In the genomic region with DNA sequence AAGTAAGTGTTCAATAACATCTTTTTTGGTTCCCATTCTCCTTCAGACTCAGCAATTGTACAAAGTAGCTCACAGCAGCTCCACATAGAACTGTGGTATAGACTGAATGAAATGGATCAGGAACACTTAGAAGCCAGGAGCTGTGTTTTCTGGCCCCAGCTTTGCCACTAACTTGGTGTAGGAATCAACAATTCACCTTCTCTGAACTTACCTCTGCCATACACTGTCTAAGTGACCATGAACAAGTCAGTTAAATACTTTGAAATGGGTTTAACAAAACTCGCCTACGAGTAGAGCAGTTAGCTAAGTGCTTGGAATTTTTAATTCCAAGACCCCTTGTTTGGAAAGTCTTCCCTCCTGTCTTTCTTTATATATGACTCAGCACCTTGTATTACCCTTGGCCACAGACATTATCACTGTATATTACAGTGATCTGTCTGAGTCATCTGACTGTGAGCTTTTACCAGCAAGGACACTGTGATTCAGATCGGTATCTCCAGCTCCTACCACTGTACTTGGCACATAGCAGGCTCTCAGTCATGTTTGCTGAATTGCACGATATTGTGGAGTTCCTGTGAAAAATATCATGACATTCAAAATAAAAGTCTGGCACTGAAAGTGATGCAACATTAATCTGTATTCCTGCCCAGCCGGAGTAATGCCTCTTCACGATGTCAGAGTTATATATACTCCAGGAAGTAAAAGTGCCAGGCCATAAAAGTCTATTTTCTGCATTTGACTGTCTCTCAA, we compare ENCODE assay signal across 1 cellular context.
TF ChIP-seq lines count a peak whose summit lies in the region.

No MANE protein-coding gene starts in this region.

TF ChIP-seq in HEK293, 187 proteins besides CTCF, POLR2A, EP300 and RAD21 (continued from another document):
- peak; percentile 18; the same call in 1 of the 2 replicates for TF ChIP-seq ZNF518A (tag by site-specific recombination; conservative IDR thresholded peaks at IDR 0.05; ENCODE audit: low read depth)
- no peak for TF ChIP-seq ZSCAN5A (tag by site-specific recombination; IDR thresholded peaks at IDR 0.05)
- TF ChIP-seq ZNF837 (tag by site-specific recombination; IDR thresholded peaks at IDR 0.05): no peak
- no peak for TF ChIP-seq ZNF785 (tag by site-specific recombination; IDR thresholded peaks at IDR 0.05)
- TF ChIP-seq ZNF146 (tag by site-specific recombination; IDR thresholded peaks at IDR 0.05): no peak
- TF ChIP-seq PATZ1 (tag by site-specific recombination; IDR thresholded peaks at IDR 0.05): no peak
- TF ChIP-seq, protein P1, sequence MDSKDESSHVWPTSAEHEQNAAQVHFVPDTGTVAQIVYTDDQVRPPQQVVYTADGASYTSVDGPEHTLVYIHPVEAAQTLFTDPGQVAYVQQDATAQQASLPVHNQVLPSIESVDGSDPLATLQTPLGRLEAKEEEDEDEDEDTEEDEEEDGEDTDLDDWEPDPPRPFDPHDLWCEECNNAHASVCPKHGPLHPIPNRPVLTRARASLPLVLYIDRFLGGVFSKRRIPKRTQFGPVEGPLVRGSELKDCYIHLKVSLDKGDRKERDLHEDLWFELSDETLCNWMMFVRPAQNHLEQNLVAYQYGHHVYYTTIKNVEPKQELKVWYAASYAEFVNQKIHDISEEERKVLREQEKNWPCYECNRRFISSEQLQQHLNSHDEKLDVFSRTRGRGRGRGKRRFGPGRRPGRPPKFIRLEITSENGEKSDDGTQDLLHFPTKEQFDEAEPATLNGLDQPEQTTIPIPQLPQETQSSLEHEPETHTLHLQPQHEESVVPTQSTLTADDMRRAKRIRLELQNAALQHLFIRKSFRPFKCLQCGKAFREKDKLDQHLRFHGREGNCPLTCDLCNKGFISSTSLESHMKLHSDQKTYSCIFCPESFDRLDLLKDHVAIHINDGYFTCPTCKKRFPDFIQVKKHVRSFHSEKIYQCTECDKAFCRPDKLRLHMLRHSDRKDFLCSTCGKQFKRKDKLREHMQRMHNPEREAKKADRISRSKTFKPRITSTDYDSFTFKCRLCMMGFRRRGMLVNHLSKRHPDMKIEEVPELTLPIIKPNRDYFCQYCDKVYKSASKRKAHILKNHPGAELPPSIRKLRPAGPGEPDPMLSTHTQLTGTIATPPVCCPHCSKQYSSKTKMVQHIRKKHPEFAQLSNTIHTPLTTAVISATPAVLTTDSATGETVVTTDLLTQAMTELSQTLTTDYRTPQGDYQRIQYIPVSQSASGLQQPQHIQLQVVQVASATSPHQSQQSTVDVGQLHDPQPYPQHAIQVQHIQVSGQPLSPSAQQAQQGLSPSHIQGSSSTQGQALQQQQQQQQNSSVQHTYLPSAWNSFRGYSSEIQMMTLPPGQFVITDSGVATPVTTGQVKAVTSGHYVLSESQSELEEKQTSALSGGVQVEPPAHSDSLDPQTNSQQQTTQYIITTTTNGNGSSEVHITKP (tag by site-specific recombination; IDR thresholded peaks at IDR 0.05): peak; percentile 35; the same call in 1 of the 2 replicates
- TF ChIP-seq MYNN (tag by site-specific recombination; IDR thresholded peaks at IDR 0.05; ENCODE audit: borderline replicate concordance): peak; percentile 86
- TF ChIP-seq ZBTB17 (tag by site-specific recombination; IDR thresholded peaks at IDR 0.05): peak; percentile 91
- TF ChIP-seq ZNF571 (tag by site-specific recombination; IDR thresholded peaks at IDR 0.05): no peak
- no peak for TF ChIP-seq ZNF292 (tag by site-specific recombination; IDR thresholded peaks at IDR 0.05; ENCODE audit: borderline replicate concordance, low read depth)
- no peak for TF ChIP-seq ZNF768 (tag by site-specific recombination; IDR thresholded peaks at IDR 0.05)
- TF ChIP-seq FEZF1 (tag by site-specific recombination; IDR thresholded peaks at IDR 0.05): no peak
- no peak for TF ChIP-seq ZNF677 (tag by site-specific recombination; IDR thresholded peaks at IDR 0.05)
- no peak for TF ChIP-seq GLI4 (tag by site-specific recombination; IDR thresholded peaks at IDR 0.05)
- TF ChIP-seq ZBTB44 (tag by site-specific recombination; IDR thresholded peaks at IDR 0.05): no peak
- no peak for TF ChIP-seq ZNF645 (tag by site-specific recombination; IDR thresholded peaks at IDR 0.05)
- no peak for TF ChIP-seq ZNF416 (tag by site-specific recombination; IDR thresholded peaks at IDR 0.05)
- TF ChIP-seq SALL2 (tag by site-specific recombination; IDR thresholded peaks at IDR 0.05; ENCODE audit: borderline replicate concordance): no peak
- TF ChIP-seq, protein P2, sequence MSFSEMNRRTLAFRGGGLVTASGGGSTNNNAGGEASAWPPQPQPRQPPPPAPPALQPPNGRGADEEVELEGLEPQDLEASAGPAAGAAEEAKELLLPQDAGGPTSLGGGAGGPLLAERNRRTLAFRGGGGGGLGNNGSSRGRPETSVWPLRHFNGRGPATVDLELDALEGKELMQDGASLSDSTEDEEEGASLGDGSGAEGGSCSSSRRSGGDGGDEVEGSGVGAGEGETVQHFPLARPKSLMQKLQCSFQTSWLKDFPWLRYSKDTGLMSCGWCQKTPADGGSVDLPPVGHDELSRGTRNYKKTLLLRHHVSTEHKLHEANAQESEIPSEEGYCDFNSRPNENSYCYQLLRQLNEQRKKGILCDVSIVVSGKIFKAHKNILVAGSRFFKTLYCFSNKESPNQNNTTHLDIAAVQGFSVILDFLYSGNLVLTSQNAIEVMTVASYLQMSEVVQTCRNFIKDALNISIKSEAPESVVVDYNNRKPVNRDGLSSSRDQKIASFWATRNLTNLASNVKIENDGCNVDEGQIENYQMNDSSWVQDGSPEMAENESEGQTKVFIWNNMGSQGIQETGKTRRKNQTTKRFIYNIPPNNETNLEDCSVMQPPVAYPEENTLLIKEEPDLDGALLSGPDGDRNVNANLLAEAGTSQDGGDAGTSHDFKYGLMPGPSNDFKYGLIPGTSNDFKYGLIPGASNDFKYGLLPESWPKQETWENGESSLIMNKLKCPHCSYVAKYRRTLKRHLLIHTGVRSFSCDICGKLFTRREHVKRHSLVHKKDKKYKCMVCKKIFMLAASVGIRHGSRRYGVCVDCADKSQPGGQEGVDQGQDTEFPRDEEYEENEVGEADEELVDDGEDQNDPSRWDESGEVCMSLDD (tag by site-specific recombination; IDR thresholded peaks at IDR 0.05): no peak
- TF ChIP-seq, protein P3, sequence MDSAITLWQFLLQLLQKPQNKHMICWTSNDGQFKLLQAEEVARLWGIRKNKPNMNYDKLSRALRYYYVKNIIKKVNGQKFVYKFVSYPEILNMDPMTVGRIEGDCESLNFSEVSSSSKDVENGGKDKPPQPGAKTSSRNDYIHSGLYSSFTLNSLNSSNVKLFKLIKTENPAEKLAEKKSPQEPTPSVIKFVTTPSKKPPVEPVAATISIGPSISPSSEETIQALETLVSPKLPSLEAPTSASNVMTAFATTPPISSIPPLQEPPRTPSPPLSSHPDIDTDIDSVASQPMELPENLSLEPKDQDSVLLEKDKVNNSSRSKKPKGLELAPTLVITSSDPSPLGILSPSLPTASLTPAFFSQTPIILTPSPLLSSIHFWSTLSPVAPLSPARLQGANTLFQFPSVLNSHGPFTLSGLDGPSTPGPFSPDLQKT (IDR thresholded peaks at IDR 0.05; ENCODE audit: borderline replicate concordance, low read depth, low read length): no peak
